Comparison of ENCODE assay signal across 9 cellular contexts in genomic region chr1:28104866-28105467, GRCh38. TPM values are rescaled to one million over a fixed set of nuclear protein-coding genes. Genes with fewer than 3 reads are reported as not detected.
DNase-seq lines count a peak whose midpoint lies in the region; ATAC-seq and TF ChIP-seq lines count a peak whose summit lies in the region.
"Had no signal": no experiment of that assay in that cellular context is flagged by ENCODE, and none has a peak within 500 bp of the region (broad histone marks: within the 10 kb centered on the region; RNA-seq: fewer than 3 reads in every experiment).

No MANE protein-coding gene starts in this region.

- CTCF ChIA-PET in HEK293 (lab: Yijun Ruan, JAX), result interaction anchor here (0.7 to 4.9 kb wide), 4 partner anchors 10 to 308 kb away, joined by 3 to 38 read pairs (median 4); no protein-coding TSS in a partner anchor

- ATAC-seq in left cardiac atrium, result peak; percentile 83 to 92
- no peak for ATAC-seq in GM18502 (IDR thresholded peaks at IDR 0.05; ENCODE audit: poor library complexity, unreplicated experiment)
- ATAC-seq in HG03095 (IDR thresholded peaks at IDR 0.05; ENCODE audit: unreplicated experiment), result no peak

- no peaks in the 10 kb centered on the region for H3K9me3 ChIP-seq in HEK293 (ENCODE audit: control insufficient read depth, insufficient read depth, low read depth, low read length)
- H3K9me3 ChIP-seq in WERI-Rb-1 (ENCODE audit: severe bottlenecking), result no peaks in the 10 kb centered on the region

- TF ChIP-seq CTCF in HEK293 (tag by site-specific recombination; IDR thresholded peaks at IDR 0.05), result no peak
- TF ChIP-seq CTCF in WERI-Rb-1 (IDR thresholded peaks at IDR 0.05; ENCODE audit: low read depth, low read length), result no peak

- no peaks in the 10 kb centered on the region for H3K36me3 ChIP-seq in HEK293 (ENCODE audit: control insufficient read depth in 2 of 2, insufficient read depth in 1 of 2, low read length in 2 of 2)
- no peaks in the 10 kb centered on the region for H3K36me3 ChIP-seq in WERI-Rb-1

- H3K27ac ChIP-seq in HEK293 (ENCODE audit: extremely low read depth, low read depth, low read length) (no peak overlapping the region), WERI-Rb-1 (no peak overlapping the region)
- H3K27ac ChIP-seq: HL-60 had no signal

- no peaks in the 10 kb centered on the region for H3K27me3 ChIP-seq in WERI-Rb-1 (ENCODE audit: insufficient read depth, low read depth, severe bottlenecking)

- POLR2A ChIA-PET in HEK293 (lab: Yijun Ruan, JAX), result interaction anchor here (0.5 to 2.2 kb wide), 5 partner anchors 8 to 266 kb away, joined by 3 to 19 read pairs (median 4); partner anchors contain the start of gene EYA3

- no peaks in the 10 kb centered on the region for H3K4me1 ChIP-seq in HEK293 (ENCODE audit: control insufficient read depth, insufficient read depth, low read length)

- H3K4me3 ChIP-seq in HEK293 (ENCODE audit: low read depth, low read length), result peak overlapping the region; percentile 8
- H3K4me3 ChIP-seq in WERI-Rb-1 (ENCODE audit: low read depth, low read length), result no peak overlapping the region

- peak; percentile 37 for DNase-seq in SW480 (ENCODE audit: low spot score)
- no peak for DNase-seq in left cardiac atrium
- DNase-seq in posterior cingulate gyrus, result peak in 8 of 10 donors; percentile 44 to 95 (median 67)
- no peak for DNase-seq in WERI-Rb-1
- DNase-seq in effector CD4-positive, alpha-beta T cell, result no peak

- intact Hi-C loops in left cardiac atrium (cut with DNase I), result no loop called here
- intact Hi-C loops in posterior cingulate gyrus (cut with DNase I), result no loop called here

TF ChIP-seq in HEK293, 187 proteins besides CTCF, POLR2A, EP300 and RAD21 (continues in another document):
- no peak for TF ChIP-seq ZBTB11 (tag by site-specific recombination; conservative IDR thresholded peaks at IDR 0.05; ENCODE audit: low read depth)
- no peak for TF ChIP-seq ZSCAN23 (tag by site-specific recombination; IDR thresholded peaks at IDR 0.05)
- TF ChIP-seq ZBTB6 (tag by site-specific recombination; IDR thresholded peaks at IDR 0.05), result peak; percentile 98
- no peak for TF ChIP-seq ZNF2 (tag by site-specific recombination; IDR thresholded peaks at IDR 0.05)
- 0 out of 2 replicates have a peak, but pooled peaks have one; percentile 47 for TF ChIP-seq ZNF24 (tag by site-specific recombination; IDR thresholded peaks at IDR 0.05)
- TF ChIP-seq ZBTB8A (tag by site-specific recombination; IDR thresholded peaks at IDR 0.05), result no peak
- peak; percentile 53 for TF ChIP-seq SP3 (tag by site-specific recombination; IDR thresholded peaks at IDR 0.05)
- peak; percentile 49 for TF ChIP-seq ZBTB44 (tag by site-specific recombination; IDR thresholded peaks at IDR 0.05)
- peak; percentile 77; the same call in 1 of the 2 replicates for TF ChIP-seq ZNF660 (tag by site-specific recombination; IDR thresholded peaks at IDR 0.05)
- peak; percentile 57 for TF ChIP-seq ZBTB20 (tag by site-specific recombination; IDR thresholded peaks at IDR 0.05)
- no peak for TF ChIP-seq ZNF302 (tag by site-specific recombination; IDR thresholded peaks at IDR 0.05; ENCODE audit: low read depth)
- TF ChIP-seq ZNF629 (tag by site-specific recombination; IDR thresholded peaks at IDR 0.05), result peak; percentile 69
- peak; percentile 94 for TF ChIP-seq ZNF10 (tag by site-specific recombination; IDR thresholded peaks at IDR 0.05)
- peak; percentile 67 for TF ChIP-seq ZNF335 (tag by site-specific recombination; conservative IDR thresholded peaks at IDR 0.05)
- peak; percentile 23; the same call in 1 of the 2 replicates for TF ChIP-seq SP7 (tag by site-specific recombination; IDR thresholded peaks at IDR 0.05)
- no peak for TF ChIP-seq ZNF704 (tag by site-specific recombination; IDR thresholded peaks at IDR 0.05)
- TF ChIP-seq ZNF169 (tag by site-specific recombination; IDR thresholded peaks at IDR 0.05), result no peak
- TF ChIP-seq ZNF366 (tag by site-specific recombination; conservative IDR thresholded peaks at IDR 0.05), result no peak
- TF ChIP-seq ZNF501 (tag by site-specific recombination; IDR thresholded peaks at IDR 0.05), result peak; percentile 38; the same call in 1 of the 2 replicates
- no peak for TF ChIP-seq ZNF175 (tag by site-specific recombination; IDR thresholded peaks at IDR 0.05)
- TF ChIP-seq ATF2 (tag by site-specific recombination; IDR thresholded peaks at IDR 0.05; ENCODE audit: low read depth), result peak; percentile 68

RNA-seq across cellular contexts. Expression of gene EYA3, which starts 16.6 kb away (rescaled TPM):
- total RNA-seq in left cardiac atrium, result 10 to 100 TPM; 17.8 to 18.8 TPM

Comparison
In these comparisons a context has a peak if more than half of its experiments do, and no peak if none do; other contexts are left out.
1. DNase-seq: peak in SW480 (single experiment) and posterior cingulate gyrus (8 of 10); none in left cardiac atrium (single experiment), WERI-Rb-1 (single experiment) and effector CD4-positive, alpha-beta T cell (single experiment).
2. ATAC-seq: peak in left cardiac atrium (2 of 2); none in GM18502 (single experiment) and HG03095 (single experiment).